ENCODE assay signal across 2 cellular contexts in the genomic region with DNA sequence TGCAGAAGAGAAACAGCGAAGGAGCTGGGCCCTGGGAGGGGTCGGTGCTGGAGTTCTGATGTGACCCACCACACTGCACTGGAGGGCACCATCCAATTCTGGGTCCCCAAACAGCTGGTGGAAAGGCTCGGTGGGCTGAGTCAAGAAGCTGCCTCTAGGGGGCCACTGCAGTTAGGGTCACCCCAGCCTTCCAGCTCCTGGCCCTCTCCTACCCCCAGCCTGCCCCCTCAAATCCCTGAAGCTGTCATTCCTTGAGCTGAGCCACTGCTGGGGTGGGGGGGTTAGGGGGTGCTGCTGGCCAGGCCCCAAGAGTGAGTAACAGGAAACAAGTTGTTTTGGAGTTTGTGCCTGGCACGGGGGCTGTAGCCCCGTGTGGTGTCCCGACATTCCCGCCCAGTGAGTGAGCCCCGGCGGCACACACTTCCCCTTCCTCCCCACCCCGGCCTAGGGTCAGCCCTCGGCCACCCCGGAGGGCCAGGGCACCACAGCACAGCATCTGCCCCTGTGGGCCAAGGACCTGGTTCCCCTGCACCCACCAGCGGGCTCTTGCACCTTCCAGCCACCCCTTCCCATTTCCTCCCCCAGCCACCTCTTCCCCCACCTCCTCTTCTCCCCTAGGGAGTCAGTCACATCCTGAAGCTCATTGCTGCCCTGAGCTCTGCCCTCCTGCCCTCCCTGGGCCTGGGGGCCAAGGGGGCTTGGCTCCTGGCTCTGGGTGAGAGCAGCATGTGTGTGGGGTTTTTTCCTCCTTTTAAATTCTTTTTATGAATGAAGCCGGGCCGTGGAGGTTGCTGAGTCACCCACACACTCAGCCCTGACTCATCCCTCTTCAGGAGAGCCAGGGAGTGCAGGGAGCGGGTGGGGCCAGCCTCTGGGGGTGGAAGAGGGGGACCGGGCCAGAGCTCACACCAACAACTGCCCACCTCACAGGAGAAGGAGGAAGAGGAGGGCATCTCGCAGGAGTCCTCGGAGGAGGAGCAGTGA.
TF ChIP-seq lines count a peak whose summit lies in the region.

No MANE protein-coding gene starts in this region.

TF ChIP-seq in A549, 52 proteins besides CTCF, POLR2A, EP300 and RAD21 (continued from another document):
- TF ChIP-seq JUN (IDR thresholded peaks at IDR 0.05) = peak; percentile 65 to 70; a peak in 4 of 5 replicates
- TF ChIP-seq, protein P1, sequence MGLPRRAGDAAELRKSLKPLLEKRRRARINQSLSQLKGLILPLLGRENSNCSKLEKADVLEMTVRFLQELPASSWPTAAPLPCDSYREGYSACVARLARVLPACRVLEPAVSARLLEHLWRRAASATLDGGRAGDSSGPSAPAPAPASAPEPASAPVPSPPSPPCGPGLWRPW (IDR thresholded peaks at IDR 0.05) = no peak
- TF ChIP-seq RARB (CRISPR knock-in tag; IDR thresholded peaks at IDR 0.05) = peak; percentile 34; the same call in 1 of the 2 replicates
- TF ChIP-seq, protein P2, sequence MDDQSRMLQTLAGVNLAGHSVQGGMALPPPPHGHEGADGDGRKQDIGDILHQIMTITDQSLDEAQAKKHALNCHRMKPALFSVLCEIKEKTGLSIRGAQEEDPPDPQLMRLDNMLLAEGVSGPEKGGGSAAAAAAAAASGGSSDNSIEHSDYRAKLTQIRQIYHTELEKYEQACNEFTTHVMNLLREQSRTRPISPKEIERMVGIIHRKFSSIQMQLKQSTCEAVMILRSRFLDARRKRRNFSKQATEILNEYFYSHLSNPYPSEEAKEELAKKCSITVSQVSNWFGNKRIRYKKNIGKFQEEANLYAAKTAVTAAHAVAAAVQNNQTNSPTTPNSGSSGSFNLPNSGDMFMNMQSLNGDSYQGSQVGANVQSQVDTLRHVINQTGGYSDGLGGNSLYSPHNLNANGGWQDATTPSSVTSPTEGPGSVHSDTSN (IDR thresholded peaks at IDR 0.05) = peak; percentile 45; the same call in 1 of the 2 replicates
- TF ChIP-seq NFE2L2 (conservative IDR thresholded peaks at IDR 0.05; ENCODE audit: low read length) = peak; percentile 69
- TF ChIP-seq ZNF302 (CRISPR knock-in tag; IDR thresholded peaks at IDR 0.05) = no peak
- TF ChIP-seq CHD2 (IDR thresholded peaks at IDR 0.05; ENCODE audit: low read length, partially characterized antibody) = no peak
- TF ChIP-seq JUNB (IDR thresholded peaks at IDR 0.05) = peak; percentile 81; the same call in 1 of the 2 replicates
- no peak for TF ChIP-seq CEBPB (IDR thresholded peaks at IDR 0.05)
- no peak for TF ChIP-seq ZSCAN20 (CRISPR knock-in tag; IDR thresholded peaks at IDR 0.05)
- TF ChIP-seq EHMT2 (IDR thresholded peaks at IDR 0.05; ENCODE audit: low read depth) = no peak
- TF ChIP-seq HEYL (CRISPR knock-in tag; IDR thresholded peaks at IDR 0.05) = no peak
- no peak for TF ChIP-seq ZC3H11A (IDR thresholded peaks at IDR 0.05)
- TF ChIP-seq MAZ (IDR thresholded peaks at IDR 0.05; ENCODE audit: borderline replicate concordance, low read depth, low read length) = no peak
- TF ChIP-seq, protein P3, sequence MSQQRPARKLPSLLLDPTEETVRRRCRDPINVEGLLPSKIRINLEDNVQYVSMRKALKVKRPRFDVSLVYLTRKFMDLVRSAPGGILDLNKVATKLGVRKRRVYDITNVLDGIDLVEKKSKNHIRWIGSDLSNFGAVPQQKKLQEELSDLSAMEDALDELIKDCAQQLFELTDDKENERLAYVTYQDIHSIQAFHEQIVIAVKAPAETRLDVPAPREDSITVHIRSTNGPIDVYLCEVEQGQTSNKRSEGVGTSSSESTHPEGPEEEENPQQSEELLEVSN (IDR thresholded peaks at IDR 0.05; ENCODE audit: borderline replicate concordance, low read depth) = no peak
- no peak for TF ChIP-seq NPAS2 (CRISPR knock-in tag; IDR thresholded peaks at IDR 0.05; ENCODE audit: borderline replicate concordance)
- TF ChIP-seq ZFP36 (IDR thresholded peaks at IDR 0.05; ENCODE audit: borderline replicate concordance, partially characterized antibody) = no peak
- TF ChIP-seq HOXB5 (CRISPR knock-in tag; IDR thresholded peaks at IDR 0.05) = no peak
- no peak for TF ChIP-seq SREBF2 (IDR thresholded peaks at IDR 0.05)
- TF ChIP-seq, protein P4, sequence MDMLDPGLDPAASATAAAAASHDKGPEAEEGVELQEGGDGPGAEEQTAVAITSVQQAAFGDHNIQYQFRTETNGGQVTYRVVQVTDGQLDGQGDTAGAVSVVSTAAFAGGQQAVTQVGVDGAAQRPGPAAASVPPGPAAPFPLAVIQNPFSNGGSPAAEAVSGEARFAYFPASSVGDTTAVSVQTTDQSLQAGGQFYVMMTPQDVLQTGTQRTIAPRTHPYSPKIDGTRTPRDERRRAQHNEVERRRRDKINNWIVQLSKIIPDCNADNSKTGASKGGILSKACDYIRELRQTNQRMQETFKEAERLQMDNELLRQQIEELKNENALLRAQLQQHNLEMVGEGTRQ (IDR thresholded peaks at IDR 0.05) = no peak
- no peak for TF ChIP-seq BHLHE40 (IDR thresholded peaks at IDR 0.05; ENCODE audit: low read depth, low read length)
- TF ChIP-seq, protein P5, sequence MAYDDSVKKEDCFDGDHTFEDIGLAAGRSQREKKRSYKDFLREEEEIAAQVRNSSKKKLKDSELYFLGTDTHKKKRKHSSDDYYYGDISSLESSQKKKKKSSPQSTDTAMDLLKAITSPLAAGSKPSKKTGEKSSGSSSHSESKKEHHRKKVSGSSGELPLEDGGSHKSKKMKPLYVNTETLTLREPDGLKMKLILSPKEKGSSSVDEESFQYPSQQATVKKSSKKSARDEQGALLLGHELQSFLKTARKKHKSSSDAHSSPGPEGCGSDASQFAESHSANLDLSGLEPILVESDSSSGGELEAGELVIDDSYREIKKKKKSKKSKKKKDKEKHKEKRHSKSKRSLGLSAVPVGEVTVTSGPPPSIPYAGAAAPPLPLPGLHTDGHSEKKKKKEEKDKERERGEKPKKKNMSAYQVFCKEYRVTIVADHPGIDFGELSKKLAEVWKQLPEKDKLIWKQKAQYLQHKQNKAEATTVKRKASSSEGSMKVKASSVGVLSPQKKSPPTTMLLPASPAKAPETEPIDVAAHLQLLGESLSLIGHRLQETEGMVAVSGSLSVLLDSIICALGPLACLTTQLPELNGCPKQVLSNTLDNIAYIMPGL (CRISPR knock-in tag; IDR thresholded peaks at IDR 0.05; ENCODE audit: borderline replicate concordance) = no peak
- TF ChIP-seq HDAC2 (IDR thresholded peaks at IDR 0.05) = no peak
- no peak for TF ChIP-seq TP53 (CRISPR knock-in tag; IDR thresholded peaks at IDR 0.05)
- no peak for TF ChIP-seq RCOR1 (IDR thresholded peaks at IDR 0.05; ENCODE audit: low read depth, low read length)

TF ChIP-seq in K562, 482 proteins besides CTCF, POLR2A, EP300 and RAD21 (continued from another document and continues in another):
- TF ChIP-seq, protein P6, sequence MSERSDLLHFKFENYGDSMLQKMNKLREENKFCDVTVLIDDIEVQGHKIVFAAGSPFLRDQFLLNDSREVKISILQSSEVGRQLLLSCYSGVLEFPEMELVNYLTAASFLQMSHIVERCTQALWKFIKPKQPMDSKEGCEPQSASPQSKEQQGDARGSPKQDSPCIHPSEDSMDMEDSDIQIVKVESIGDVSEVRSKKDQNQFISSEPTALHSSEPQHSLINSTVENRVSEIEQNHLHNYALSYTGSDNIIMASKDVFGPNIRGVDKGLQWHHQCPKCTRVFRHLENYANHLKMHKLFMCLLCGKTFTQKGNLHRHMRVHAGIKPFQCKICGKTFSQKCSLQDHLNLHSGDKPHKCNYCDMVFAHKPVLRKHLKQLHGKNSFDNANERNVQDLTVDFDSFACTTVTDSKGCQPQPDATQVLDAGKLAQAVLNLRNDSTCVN (CRISPR knock-in tag; IDR thresholded peaks at IDR 0.05) = peak; percentile 29; the same call in 1 of the 2 replicates
- peak; percentile 42; the same call in 1 of the 2 replicates for TF ChIP-seq BHLHE40 (IDR thresholded peaks at IDR 0.05; ENCODE audit: low read length)
- peak; percentile 64 for TF ChIP-seq NFIC (IDR thresholded peaks at IDR 0.05)
- TF ChIP-seq CBX5 (IDR thresholded peaks at IDR 0.05; ENCODE audit: borderline replicate concordance, low read depth) = no peak
- no peak for TF ChIP-seq ZNF830 (CRISPR knock-in tag; IDR thresholded peaks at IDR 0.05)
- TF ChIP-seq CHCHD3 (CRISPR knock-in tag; IDR thresholded peaks at IDR 0.05) = no peak
- peak in 1 of 2 experiments; percentile 49; a peak in 1 of 4 replicates for TF ChIP-seq SIN3A (IDR thresholded peaks at IDR 0.05; ENCODE audit: borderline replicate concordance in 2 of 2, control insufficient read depth in 1 of 2, low read depth in 2 of 2, low read length in 2 of 2)
- TF ChIP-seq, protein P7, sequence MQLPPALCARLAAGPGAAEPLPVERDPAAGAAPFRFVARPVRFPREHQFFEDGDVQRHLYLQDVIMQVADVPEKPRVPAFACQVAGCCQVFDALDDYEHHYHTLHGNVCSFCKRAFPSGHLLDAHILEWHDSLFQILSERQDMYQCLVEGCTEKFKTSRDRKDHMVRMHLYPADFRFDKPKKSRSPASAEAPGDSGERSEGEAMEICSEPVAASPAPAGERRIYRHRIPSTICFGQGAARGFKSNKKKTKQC (CRISPR knock-in tag; IDR thresholded peaks at IDR 0.05) = no peak
- TF ChIP-seq, protein P8, sequence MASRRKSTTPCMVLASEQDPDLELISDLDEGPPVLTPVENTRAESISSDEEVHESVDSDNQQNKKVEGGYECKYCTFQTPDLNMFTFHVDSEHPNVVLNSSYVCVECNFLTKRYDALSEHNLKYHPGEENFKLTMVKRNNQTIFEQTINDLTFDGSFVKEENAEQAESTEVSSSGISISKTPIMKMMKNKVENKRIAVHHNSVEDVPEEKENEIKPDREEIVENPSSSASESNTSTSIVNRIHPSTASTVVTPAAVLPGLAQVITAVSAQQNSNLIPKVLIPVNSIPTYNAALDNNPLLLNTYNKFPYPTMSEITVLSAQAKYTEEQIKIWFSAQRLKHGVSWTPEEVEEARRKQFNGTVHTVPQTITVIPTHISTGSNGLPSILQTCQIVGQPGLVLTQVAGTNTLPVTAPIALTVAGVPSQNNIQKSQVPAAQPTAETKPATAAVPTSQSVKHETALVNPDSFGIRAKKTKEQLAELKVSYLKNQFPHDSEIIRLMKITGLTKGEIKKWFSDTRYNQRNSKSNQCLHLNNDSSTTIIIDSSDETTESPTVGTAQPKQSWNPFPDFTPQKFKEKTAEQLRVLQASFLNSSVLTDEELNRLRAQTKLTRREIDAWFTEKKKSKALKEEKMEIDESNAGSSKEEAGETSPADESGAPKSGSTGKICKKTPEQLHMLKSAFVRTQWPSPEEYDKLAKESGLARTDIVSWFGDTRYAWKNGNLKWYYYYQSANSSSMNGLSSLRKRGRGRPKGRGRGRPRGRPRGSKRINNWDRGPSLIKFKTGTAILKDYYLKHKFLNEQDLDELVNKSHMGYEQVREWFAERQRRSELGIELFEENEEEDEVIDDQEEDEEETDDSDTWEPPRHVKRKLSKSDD (conservative IDR thresholded peaks at IDR 0.05; ENCODE audit: low read length) = no peak
- no peak for TF ChIP-seq ZNF146 (CRISPR knock-in tag; IDR thresholded peaks at IDR 0.05; ENCODE audit: unreplicated experiment)
- no peak for TF ChIP-seq CEBPB (tag; IDR thresholded peaks at IDR 0.05)
- TF ChIP-seq, protein P9, sequence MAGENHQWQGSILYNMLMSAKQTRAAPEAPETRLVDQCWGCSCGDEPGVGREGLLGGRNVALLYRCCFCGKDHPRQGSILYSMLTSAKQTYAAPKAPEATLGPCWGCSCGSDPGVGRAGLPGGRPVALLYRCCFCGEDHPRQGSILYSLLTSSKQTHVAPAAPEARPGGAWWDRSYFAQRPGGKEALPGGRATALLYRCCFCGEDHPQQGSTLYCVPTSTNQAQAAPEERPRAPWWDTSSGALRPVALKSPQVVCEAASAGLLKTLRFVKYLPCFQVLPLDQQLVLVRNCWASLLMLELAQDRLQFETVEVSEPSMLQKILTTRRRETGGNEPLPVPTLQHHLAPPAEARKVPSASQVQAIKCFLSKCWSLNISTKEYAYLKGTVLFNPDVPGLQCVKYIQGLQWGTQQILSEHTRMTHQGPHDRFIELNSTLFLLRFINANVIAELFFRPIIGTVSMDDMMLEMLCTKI (IDR thresholded peaks at IDR 0.05; ENCODE audit: partially characterized antibody) = no peak
- TF ChIP-seq RFX5 (IDR thresholded peaks at IDR 0.05; ENCODE audit: low read depth, low read length) = no peak
- no peak for TF ChIP-seq SRSF9 (IDR thresholded peaks at IDR 0.05; ENCODE audit: borderline replicate concordance, low read depth, low read length)
- 0 out of 2 replicates have a peak, but pooled peaks have one; percentile 28 for TF ChIP-seq ZKSCAN3 (CRISPR knock-in tag; IDR thresholded peaks at IDR 0.05)
- no peak for TF ChIP-seq ZNF77 (CRISPR knock-in tag; IDR thresholded peaks at IDR 0.05)
- no peak for TF ChIP-seq GABPB1 (CRISPR knock-in tag; IDR thresholded peaks at IDR 0.05)
- TF ChIP-seq NCOR1 (IDR thresholded peaks at IDR 0.05) = peak; percentile 18; the same call in 1 of the 2 replicates
- TF ChIP-seq, protein P10, sequence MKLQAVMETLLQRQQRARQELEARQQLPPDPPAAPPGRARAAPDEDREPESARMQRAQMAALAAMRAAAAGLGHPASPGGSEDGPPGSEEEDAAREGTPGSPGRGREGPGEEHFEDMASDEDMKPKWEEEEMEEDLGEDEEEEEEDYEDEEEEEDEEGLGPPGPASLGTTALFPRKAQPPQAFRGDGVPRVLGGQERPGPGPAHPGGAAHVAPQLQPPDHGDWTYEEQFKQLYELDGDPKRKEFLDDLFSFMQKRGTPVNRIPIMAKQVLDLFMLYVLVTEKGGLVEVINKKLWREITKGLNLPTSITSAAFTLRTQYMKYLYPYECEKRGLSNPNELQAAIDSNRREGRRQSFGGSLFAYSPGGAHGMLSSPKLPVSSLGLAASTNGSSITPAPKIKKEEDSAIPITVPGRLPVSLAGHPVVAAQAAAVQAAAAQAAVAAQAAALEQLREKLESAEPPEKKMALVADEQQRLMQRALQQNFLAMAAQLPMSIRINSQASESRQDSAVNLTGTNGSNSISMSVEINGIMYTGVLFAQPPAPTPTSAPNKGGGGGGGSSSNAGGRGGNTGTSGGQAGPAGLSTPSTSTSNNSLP (IDR thresholded peaks at IDR 0.05; ENCODE audit: borderline replicate concordance, low read depth, low read length) = no peak
